31 cellular contexts compared by ENCODE assay signal in the genomic region with DNA sequence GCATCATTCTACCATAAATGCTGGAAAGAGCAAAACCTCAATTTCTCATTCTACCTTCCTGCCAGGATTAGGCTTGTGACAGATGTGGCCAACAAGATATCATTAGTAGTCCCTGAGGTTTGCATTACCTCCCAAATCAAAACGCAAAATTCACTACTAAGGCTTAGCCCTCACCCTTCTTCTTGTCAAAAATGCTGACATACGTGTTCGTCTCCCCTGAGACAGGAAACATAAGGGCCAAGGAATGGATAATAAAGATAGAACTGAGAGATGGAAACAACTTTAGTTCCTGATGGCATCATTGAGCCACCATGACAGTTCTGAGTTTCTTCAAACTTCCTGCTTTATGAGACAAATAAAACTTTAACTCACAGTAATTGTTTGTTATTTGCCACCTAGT.
"Had no signal": no experiment of that assay in that cellular context is flagged by ENCODE, and none has a peak within 500 bp of the region (broad histone marks: within the 10 kb centered on the region; RNA-seq: fewer than 3 reads in every experiment).

No MANE protein-coding gene starts in this region.

- DNase-seq: Karpas-422, Kasumi-1, MG63, MM.1S, MV-4-11, NCI-H1048, NCI-H1092, NCI-H1092 treated with DMSO at 0.1 percent for 48 hours, NCI-H1417 treated with DMSO at 0.1 percent for 48 hours, NCI-H1436, NCI-H1436 treated with DMSO at 0.1 percent for 48 hours, NCI-H146, NCI-H1694, NCI-H1694 treated with DMSO at 0.1 percent for 48 hours, NCI-H187, NCI-H187 treated with DMSO at 0.1 percent for 48 hours, NCI-H1930, NCI-H2029, NCI-H2029 treated with DMSO at 0.1 percent for 48 hours, NCI-H2081, NCI-H2081 treated with DMSO at 0.1 percent for 48 hours, NCI-H2107, NCI-H2171, NCI-H2171 treated with DMSO at 0.1 percent for 48 hours, NCI-H2227 treated with DMSO at 0.1 percent for 48 hours, NCI-H226, NCI-H345, NCI-H446, NCI-H446 treated with DMSO at 0.1 percent for 48 hours, NCI-H510A, NCI-H510A treated with DMSO at 0.1 percent for 48 hours had no signal

- H3K36me3 ChIP-seq: MG63 had no signal

- H3K4me3 ChIP-seq: MG63 had no signal

- H3K9me3 ChIP-seq: MG63 had no signal

- H3K27me3 ChIP-seq: MG63 had no signal
